28 cellular contexts compared by ENCODE assay signal in the genomic region with DNA sequence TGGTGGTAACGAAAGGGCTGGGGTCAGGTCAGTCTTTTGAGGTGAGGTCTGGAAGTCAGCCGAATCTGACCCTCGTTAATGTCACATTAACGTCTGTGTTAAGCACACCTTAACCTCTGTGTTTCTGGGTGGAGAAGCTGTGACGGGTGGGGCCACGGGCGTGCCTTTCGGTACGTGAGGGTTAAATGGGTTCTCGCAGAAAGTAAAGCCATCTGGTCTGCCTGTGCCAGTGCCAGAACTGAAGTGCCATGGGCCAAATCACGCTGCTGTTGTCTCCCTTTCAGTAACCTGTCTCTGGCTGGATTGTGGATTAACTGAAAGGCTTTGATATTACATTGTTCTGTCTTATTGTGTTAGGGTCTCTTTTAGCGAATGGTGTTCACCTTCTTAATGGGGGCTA. TPM values are rescaled to one million over a fixed set of nuclear protein-coding genes. Genes with fewer than 3 reads are reported as not detected.
DNase-seq lines count a peak whose midpoint lies in the region; ATAC-seq and TF ChIP-seq lines count a peak whose summit lies in the region.
"Had no signal": no experiment of that assay in that cellular context is flagged by ENCODE, and none has a peak within 500 bp of the region (broad histone marks: within the 10 kb centered on the region; RNA-seq: fewer than 3 reads in every experiment).

No MANE protein-coding gene starts in this region.

- H3K36me3 Mint-ChIP-seq in activated CD8-positive, alpha-beta memory T cell treated with anti-CD3 and anti-CD28 coated beads, Interleukin-2, amount 10 ng/mL, durations not matched to agents 7 days and 5 days: peaks cover 32% of the 10 kb centered on the region

- intact Hi-C loops in transverse colon (cut with DNase I; ENCODE audit: low total_unique reads): no loop called here

- in situ Hi-C loops in transverse colon (cut with MboI; ENCODE audit: low pct_ligation_motif_present in 1 of 4, low pct_unique_long_range_greater_than_20kb in 1 of 4, low sequenced_read_pairs in 3 of 4): no loop called here

- peaks cover 0 to 12% (median 8%) of the 10 kb centered on the region in 4 donors for H3K36me3 ChIP-seq in transverse colon

- H3K9me3 ChIP-seq in transverse colon: no peaks in the 10 kb centered on the region
- H3K9me3 ChIP-seq: esophagus muscularis mucosa, SK-N-SH, thoracic aorta had no signal

- no peak overlapping the region for H3K4me3 ChIP-seq in transverse colon
- H3K4me3 ChIP-seq: cardiac muscle cell, esophagus muscularis mucosa, K562, thoracic aorta had no signal

- CTCF ChIA-PET in activated CD8-positive, alpha-beta memory T cell treated with anti-CD3 and anti-CD28 coated beads, Interleukin-2, amount 10 ng/mL, durations not matched to agents 7 days and 5 days (lab: Charles Lee): no interaction called here

- H3K27ac ChIP-seq in transverse colon: no peak overlapping the region
- H3K27ac ChIP-seq: cardiac muscle cell, esophagus muscularis mucosa, thoracic aorta had no signal

- peak; percentile 31 for DNase-seq in activated CD8-positive, alpha-beta memory T cell treated with anti-CD3 and anti-CD28 coated beads, Interleukin-2, amount 10 ng/mL, durations not matched to agents 7 days and 5 days
- no peak for DNase-seq in activated CD8-positive, alpha-beta memory T cell treated with anti-CD3 and anti-CD28 coated beads, Interleukin-2, amount 50 U/mL, for 48 hours
- DNase-seq in NCI-H2171 (lab: John Stamatoyannopoulos, UW): peak; percentile 46
- peak; percentile 43 for DNase-seq in transverse colon
- no peak for DNase-seq in activated CD4-positive, alpha-beta T cell treated with anti-CD3 and anti-CD28 coated beads, Interleukin-2, amount 50 U/mL, for 48 hours
- DNase-seq: activated CD4-positive, alpha-beta T cell treated with anti-CD3 and anti-CD28 coated beads for 1 hour; activated CD8-positive, alpha-beta T cell treated with anti-CD3 and anti-CD28 coated beads, Interleukin-2, amount 10 ng/mL, durations not matched to agents 7 days and 5 days; activated effector memory CD4-positive, alpha-beta T cell treated with anti-CD3 and anti-CD28 coated beads, Interleukin-2, amount 50 U/mL, for 16 hours; activated naive CD8-positive, alpha-beta T cell treated with anti-CD3 and anti-CD28 coated beads for 36 hours; aorta; CD8-positive, alpha-beta T cell; endodermal cell; foreskin melanocyte; OCI-M1; SK-N-SH; stimulated activated CD4-positive, alpha-beta T cell treated with anti-CD3 and anti-CD28 coated beads, Interleukin-15, amount 100 ng/mL, for 24 hours; stimulated activated naive CD8-positive, alpha-beta T cell treated with anti-CD3 and anti-CD28 coated beads, Interleukin-15, Interleukin-2, amounts not matched to agents 100 U/mL and 50 U/mL, for 24 hours; T-helper 17 cell had no signal

- no peak overlapping the region for H3K4me3 Mint-ChIP-seq in activated CD8-positive, alpha-beta memory T cell treated with anti-CD3 and anti-CD28 coated beads, Interleukin-2, amount 10 ng/mL, durations not matched to agents 7 days and 5 days
- H3K4me3 Mint-ChIP-seq: activated CD8-positive, alpha-beta T cell treated with anti-CD3 and anti-CD28 coated beads, Interleukin-2, amount 10 ng/mL, durations not matched to agents 7 days and 5 days; activated naive CD8-positive, alpha-beta T cell treated with anti-CD3 and anti-CD28 coated beads for 36 hours; B cell; CD8-positive, alpha-beta T cell; dendritic cell treated with granulocyte-macrophage colony-stimulating factor and Interleukin-4, amounts not matched to agents 40 ng/mL and 50 ng/mL, for 4 days; endodermal cell; T-helper 17 cell had no signal

- no peaks in the 10 kb centered on the region for H3K27me3 Mint-ChIP-seq in activated CD8-positive, alpha-beta memory T cell treated with anti-CD3 and anti-CD28 coated beads, Interleukin-2, amount 10 ng/mL, durations not matched to agents 7 days and 5 days
- H3K27me3 Mint-ChIP-seq: activated naive CD8-positive, alpha-beta T cell treated with anti-CD3 and anti-CD28 coated beads for 36 hours; B cell; dendritic cell treated with granulocyte-macrophage colony-stimulating factor and Interleukin-4, amounts not matched to agents 40 ng/mL and 50 ng/mL, for 4 days; T-helper 17 cell had no signal

- H3K4me1 Mint-ChIP-seq in activated CD8-positive, alpha-beta memory T cell treated with anti-CD3 and anti-CD28 coated beads, Interleukin-2, amount 10 ng/mL, durations not matched to agents 7 days and 5 days: peaks cover 2% of the 10 kb centered on the region
- H3K4me1 Mint-ChIP-seq: endodermal cell had no signal

- TF ChIP-seq EP300 in transverse colon (IDR thresholded peaks at IDR 0.05; ENCODE audit: low read depth): no peak

- no peaks in the 10 kb centered on the region for H3K9me3 Mint-ChIP-seq in activated CD8-positive, alpha-beta memory T cell treated with anti-CD3 and anti-CD28 coated beads, Interleukin-2, amount 10 ng/mL, durations not matched to agents 7 days and 5 days (ENCODE audit: low read depth)
- H3K9me3 Mint-ChIP-seq: activated naive CD8-positive, alpha-beta T cell treated with anti-CD3 and anti-CD28 coated beads for 36 hours; CD8-positive, alpha-beta T cell; dendritic cell treated with granulocyte-macrophage colony-stimulating factor and Interleukin-4, amounts not matched to agents 40 ng/mL and 50 ng/mL, for 4 days; endodermal cell had no signal

- 65% methylated on average over 12 of the region's 12 CpGs; no CpG with 5 or more reads in 1 of the 2 donors for WGBS in transverse colon (ENCODE audit: low coverage in 1 of 2), 2 donors

- TF ChIP-seq CTCF in transverse colon (IDR thresholded peaks at IDR 0.05): no peak

- no peak for TF ChIP-seq POLR2A in transverse colon (IDR thresholded peaks at IDR 0.05)

- H3K27me3 ChIP-seq in transverse colon: no peaks in the 10 kb centered on the region
- H3K27me3 ChIP-seq: cardiac muscle cell, esophagus muscularis mucosa had no signal

- peaks cover 0 to 4% (median 1%) of the 10 kb centered on the region in 4 donors for H3K4me1 ChIP-seq in transverse colon

- no peak for ATAC-seq in activated CD8-positive, alpha-beta memory T cell treated with anti-CD3 and anti-CD28 coated beads, Interleukin-2, amount 10 ng/mL, durations not matched to agents 7 days and 5 days
- peak; percentile 61 for ATAC-seq in esophagus mucosa
- no peak for ATAC-seq in SK-N-SH treated with all-trans-retinoic acid at 6 μM for 48 hours
- ATAC-seq in HG03354 (IDR thresholded peaks at IDR 0.05; ENCODE audit: poor library complexity, severe bottlenecking, unreplicated experiment): no peak
- ATAC-seq: activated CD8-positive, alpha-beta T cell treated with anti-CD3 and anti-CD28 coated beads, Interleukin-2, amount 10 ng/mL, durations not matched to agents 7 days and 5 days; CD8-positive, alpha-beta T cell; K562; sciatic nerve; stimulated activated naive CD8-positive, alpha-beta T cell treated with anti-CD3 and anti-CD28 coated beads, Interleukin-15, Interleukin-2, amounts not matched to agents 100 U/mL and 50 U/mL, for 24 hours; T-helper 17 cell had no signal

- no peak overlapping the region for H3K27ac Mint-ChIP-seq in activated CD8-positive, alpha-beta memory T cell treated with anti-CD3 and anti-CD28 coated beads, Interleukin-2, amount 10 ng/mL, durations not matched to agents 7 days and 5 days
- H3K27ac Mint-ChIP-seq: activated CD8-positive, alpha-beta T cell treated with anti-CD3 and anti-CD28 coated beads, Interleukin-2, amount 10 ng/mL, durations not matched to agents 7 days and 5 days; activated naive CD8-positive, alpha-beta T cell treated with anti-CD3 and anti-CD28 coated beads for 36 hours; B cell; CD8-positive, alpha-beta T cell; dendritic cell treated with granulocyte-macrophage colony-stimulating factor and Interleukin-4, amounts not matched to agents 40 ng/mL and 50 ng/mL, for 4 days; endodermal cell; T-helper 17 cell had no signal

TF ChIP-seq in SK-N-SH treated with all-trans-retinoic acid at 6 μM for 48 hours, 23 proteins besides CTCF, POLR2A, EP300 and RAD21:
- TF ChIP-seq, protein P1, sequence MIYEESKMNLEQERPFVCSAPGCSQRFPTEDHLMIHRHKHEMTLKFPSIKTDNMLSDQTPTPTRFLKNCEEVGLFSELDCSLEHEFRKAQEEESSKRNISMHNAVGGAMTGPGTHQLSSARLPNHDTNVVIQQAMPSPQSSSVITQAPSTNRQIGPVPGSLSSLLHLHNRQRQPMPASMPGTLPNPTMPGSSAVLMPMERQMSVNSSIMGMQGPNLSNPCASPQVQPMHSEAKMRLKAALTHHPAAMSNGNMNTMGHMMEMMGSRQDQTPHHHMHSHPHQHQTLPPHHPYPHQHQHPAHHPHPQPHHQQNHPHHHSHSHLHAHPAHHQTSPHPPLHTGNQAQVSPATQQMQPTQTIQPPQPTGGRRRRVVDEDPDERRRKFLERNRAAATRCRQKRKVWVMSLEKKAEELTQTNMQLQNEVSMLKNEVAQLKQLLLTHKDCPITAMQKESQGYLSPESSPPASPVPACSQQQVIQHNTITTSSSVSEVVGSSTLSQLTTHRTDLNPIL (CRISPR knock-in tag; IDR thresholded peaks at IDR 0.05; ENCODE audit: low read depth): no peak
- TF ChIP-seq ISL1 (CRISPR knock-in tag; IDR thresholded peaks at IDR 0.05): no peak
- TF ChIP-seq ZFP30 (CRISPR knock-in tag; IDR thresholded peaks at IDR 0.05): no peak
- TF ChIP-seq ZC3H10 (CRISPR knock-in tag; IDR thresholded peaks at IDR 0.05): no peak
- no peak for TF ChIP-seq RARB (CRISPR knock-in tag; IDR thresholded peaks at IDR 0.05)
- no peak for TF ChIP-seq ZNF8 (CRISPR knock-in tag; IDR thresholded peaks at IDR 0.05)
- no peak for TF ChIP-seq PPARA (CRISPR knock-in tag; IDR thresholded peaks at IDR 0.05; ENCODE audit: borderline replicate concordance)
- no peak for TF ChIP-seq POU6F1 (CRISPR knock-in tag; IDR thresholded peaks at IDR 0.05; ENCODE audit: borderline replicate concordance, low read depth)

RNA-seq across cellular contexts. Expression of gene URB2, which starts 14.4 kb away (rescaled TPM):
- total RNA-seq in activated CD8-positive, alpha-beta memory T cell treated with anti-CD3 and anti-CD28 coated beads, Interleukin-2, amount 10 ng/mL, durations not matched to agents 7 days and 5 days: 10 to 100 TPM; 13.5 to 18.7 TPM
- 6.3 TPM for total RNA-seq in esophagus mucosa
- 1 to 10 TPM; 2.6 to 6.5 (median 3.2) TPM for total RNA-seq in transverse colon

RNA-seq across cellular contexts. Expression of gene TAF5L, which starts 14.5 kb away (rescaled TPM):
- total RNA-seq in activated CD8-positive, alpha-beta memory T cell treated with anti-CD3 and anti-CD28 coated beads, Interleukin-2, amount 10 ng/mL, durations not matched to agents 7 days and 5 days: 10 to 100 TPM; 24.9 to 29.7 TPM
- total RNA-seq in esophagus mucosa (11.6 TPM), transverse colon (10 to 100 TPM; 10.7 to 22.1 (median 15.4) TPM)

Comparison
In these comparisons a context has a peak if more than half of its experiments do, and no peak if none do; other contexts are left out.
1. DNase-seq: peak in activated CD8-positive, alpha-beta memory T cell treated with anti-CD3 and anti-CD28 coated beads, Interleukin-2, amount 10 ng/mL, durations not matched to agents 7 days and 5 days (single experiment), NCI-H2171 (single experiment) and transverse colon (single experiment); none in activated CD8-positive, alpha-beta memory T cell treated with anti-CD3 and anti-CD28 coated beads, Interleukin-2, amount 50 U/mL, for 48 hours (single experiment) and activated CD4-positive, alpha-beta T cell treated with anti-CD3 and anti-CD28 coated beads, Interleukin-2, amount 50 U/mL, for 48 hours (0 of 2).